Comparison of ENCODE assay signal across 9 cellular contexts in genomic region chr7:44325181-44325671, GRCh38. TPM values are rescaled to one million over a fixed set of nuclear protein-coding genes. Genes with fewer than 3 reads are reported as not detected.
DNase-seq lines count a peak whose midpoint lies in the region; ATAC-seq and TF ChIP-seq lines count a peak whose summit lies in the region.
"Had no signal": no experiment of that assay in that cellular context is flagged by ENCODE, and none has a peak within 500 bp of the region (broad histone marks: within the 10 kb centered on the region; RNA-seq: fewer than 3 reads in every experiment).

CAMK2B (minus strand) TSS chr7:44325594; CDS start chr7:44325421, 173 bp downstream.

- H3K27ac ChIP-seq in hepatocyte, result no peak within 1 kb of the TSS
- no peak within 1 kb of the TSS for H3K27ac ChIP-seq in PC-9

- ATAC-seq in activated T-cell treated with anti-CD3 and anti-CD28 coated beads, Interleukin-2, amount 50 U/mL, for 72 hours (replicated peaks in 1 of 2), result peak; percentile 63 to 69
- ATAC-seq in stimulated activated memory B cell treated with anti-CD40 and anti-IgM and Interleukin-4, amounts not matched to agents 10 μg/mL and 1 μg/mL and 100 μg/mL, for 72 hours, result peak; percentile 34
- no peak for ATAC-seq in HG02885 (IDR thresholded peaks at IDR 0.05; ENCODE audit: poor library complexity, unreplicated experiment)

- no peaks in the 10 kb centered on the region for H3K4me1 ChIP-seq in hepatocyte (ENCODE audit: insufficient read depth)
- H3K4me1 ChIP-seq in PC-9 (replicated peaks; ENCODE audit: insufficient read depth), result no peaks in the 10 kb centered on the region

- H4K20me1 ChIP-seq in hepatocyte (ENCODE audit: insufficient read depth, poor library complexity, severe bottlenecking) (no peaks in the 10 kb centered on the region), PC-9 (ENCODE audit: insufficient read depth) (no peaks in the 10 kb centered on the region)

- TF ChIP-seq CTCF in hepatocyte (IDR thresholded peaks at IDR 0.05; ENCODE audit: poor library complexity) (no peak), PC-9 (conservative IDR thresholded peaks at IDR 0.05) (no peak)

- peaks cover 11% of the 10 kb centered on the region for H3K4me1 Mint-ChIP-seq in activated T-cell treated with anti-CD3 and anti-CD28 coated beads, Interleukin-2, amount 50 U/mL, for 72 hours (ENCODE audit: low read depth)
- peaks cover 24% of the 10 kb centered on the region for H3K4me1 Mint-ChIP-seq in stimulated activated memory B cell treated with anti-CD40 and anti-IgM and Interleukin-4, amounts not matched to agents 10 μg/mL and 1 μg/mL and 100 μg/mL, for 72 hours

- H3K27me3 Mint-ChIP-seq in activated T-cell treated with anti-CD3 and anti-CD28 coated beads, Interleukin-2, amount 50 U/mL, for 72 hours (ENCODE audit: low read depth), result peaks cover 40% of the 10 kb centered on the region
- peaks cover 47% of the 10 kb centered on the region for H3K27me3 Mint-ChIP-seq in stimulated activated memory B cell treated with anti-CD40 and anti-IgM and Interleukin-4, amounts not matched to agents 10 μg/mL and 1 μg/mL and 100 μg/mL, for 72 hours

- H3K4me3 Mint-ChIP-seq in activated T-cell treated with anti-CD3 and anti-CD28 coated beads, Interleukin-2, amount 50 U/mL, for 72 hours, result peak within 1 kb of the TSS; percentile 67 to 90
- peak within 1 kb of the TSS; percentile 79 for H3K4me3 Mint-ChIP-seq in stimulated activated memory B cell treated with anti-CD40 and anti-IgM and Interleukin-4, amounts not matched to agents 10 μg/mL and 1 μg/mL and 100 μg/mL, for 72 hours

- peaks cover 3 to 4% of the 10 kb centered on the region in 2 donors for H3K9me3 Mint-ChIP-seq in activated T-cell treated with anti-CD3 and anti-CD28 coated beads, Interleukin-2, amount 50 U/mL, for 72 hours
- peaks cover 4% of the 10 kb centered on the region for H3K9me3 Mint-ChIP-seq in stimulated activated memory B cell treated with anti-CD40 and anti-IgM and Interleukin-4, amounts not matched to agents 10 μg/mL and 1 μg/mL and 100 μg/mL, for 72 hours

- BruUV-seq in PC-9 (replicated peaks; lab: Mats Ljungman, UMichigan), result no TSS peak

- H2AFZ ChIP-seq in hepatocyte, result no peak within 1 kb of the TSS
- no peak within 1 kb of the TSS for H2AFZ ChIP-seq in PC-9

- H3K27me3 ChIP-seq in hepatocyte, result peaks cover 46% of the 10 kb centered on the region
- peaks cover 34% of the 10 kb centered on the region for H3K27me3 ChIP-seq in PC-9 (ENCODE audit: insufficient read depth, low read depth)

- H3K9me2 ChIP-seq in hepatocyte (replicated peaks; ENCODE audit: insufficient read depth), result no peaks in the 10 kb centered on the region
- no peaks in the 10 kb centered on the region for H3K9me2 ChIP-seq in PC-9 (ENCODE audit: insufficient read depth)

- WGBS in hepatocyte (ENCODE audit: low lambda C conversion rate, missing lambda C conversion rate), result 1% methylated on average over 39 of the region's 89 CpGs

- H3K36me3 ChIP-seq in hepatocyte (replicated peaks; ENCODE audit: insufficient read depth, low read depth) (no peaks in the 10 kb centered on the region), PC-9 (ENCODE audit: low read depth) (no peaks in the 10 kb centered on the region)

- H3K79me2 ChIP-seq in hepatocyte (no peaks in the 10 kb centered on the region), PC-9 (ENCODE audit: low read depth) (no peaks in the 10 kb centered on the region)

- CTCF ChIA-PET in PC-9 (lab: Charles Lee), result no interaction called here

- no peak within 1 kb of the TSS for H3K27ac Mint-ChIP-seq in activated T-cell treated with anti-CD3 and anti-CD28 coated beads, Interleukin-2, amount 50 U/mL, for 72 hours
- peak within 1 kb of the TSS; percentile 20 for H3K27ac Mint-ChIP-seq in stimulated activated memory B cell treated with anti-CD40 and anti-IgM and Interleukin-4, amounts not matched to agents 10 μg/mL and 1 μg/mL and 100 μg/mL, for 72 hours
- H3K27ac Mint-ChIP-seq: CD4-positive, CD25-positive, alpha-beta regulatory T cell had no signal

- H3K36me3 Mint-ChIP-seq in activated T-cell treated with anti-CD3 and anti-CD28 coated beads, Interleukin-2, amount 50 U/mL, for 72 hours (ENCODE audit: insufficient read depth in 2 of 2), result peaks cover 2 to 3% of the 10 kb centered on the region in 2 donors
- H3K36me3 Mint-ChIP-seq in stimulated activated memory B cell treated with anti-CD40 and anti-IgM and Interleukin-4, amounts not matched to agents 10 μg/mL and 1 μg/mL and 100 μg/mL, for 72 hours, result no peaks in the 10 kb centered on the region
- H3K36me3 Mint-ChIP-seq: CD4-positive, CD25-positive, alpha-beta regulatory T cell had no signal

- DNase-seq in NCI-H748 (lab: John Stamatoyannopoulos, UW; ENCODE audit: unreplicated experiment), result peak; percentile 64
- no peak for DNase-seq in NCI-H748 treated with DMSO at 0.1 percent for 48 hours (lab: John Stamatoyannopoulos, UW)
- no peak for DNase-seq in activated T-cell treated with anti-CD3 and anti-CD28 coated beads, Interleukin-2, amount 50 U/mL, for 72 hours
- DNase-seq in hepatocyte (ENCODE audit: low spot score), result no peak
- no peak for DNase-seq in HK-2 (ENCODE audit: unreplicated experiment)
- DNase-seq in PC-9, result no peak
- DNase-seq: CD4-positive, CD25-positive, alpha-beta regulatory T cell had no signal

- no peaks in the 10 kb centered on the region for H3K9me3 ChIP-seq in hepatocyte (ENCODE audit: low read depth)
- no peaks in the 10 kb centered on the region for H3K9me3 ChIP-seq in PC-9 (ENCODE audit: insufficient read depth, low read depth)

- H3F3A ChIP-seq in PC-9 (ENCODE audit: insufficient read depth, low read depth), result no peaks in the 10 kb centered on the region

- H3K4me2 ChIP-seq in hepatocyte (peak within 1 kb of the TSS; percentile 75), PC-9 (no peak within 1 kb of the TSS)

- intact Hi-C loops in PC-9 (cut with micrococcal nuclease; ENCODE audit: unreplicated experiment), result no loop called here

- no peak within 1 kb of the TSS for H3K4me3 ChIP-seq in hepatocyte
- no peak within 1 kb of the TSS for H3K4me3 ChIP-seq in PC-9

- POLR2A ChIA-PET in PC-9 (lab: Charles Lee; ENCODE audit: unreplicated experiment), result no interaction called here

RNA-seq across cellular contexts. Expression of gene CAMK2B, which starts in this region (rescaled TPM):
- 1 to 10 TPM in 1 of 2 donors, under 1 TPM in 1; 0.86 to 1.4 TPM for total RNA-seq in activated T-cell treated with anti-CD3 and anti-CD28 coated beads, Interleukin-2, amount 50 U/mL, for 72 hours
- 0.37 TPM in 1 of 2 replicates, not detected in the other for total RNA-seq in hepatocyte
- 1.7 TPM in 1 of 2 replicates, not detected in the other for polyA plus RNA-seq in hepatocyte
- 0.13 and 0.15 TPM in 2 replicates for total RNA-seq in PC-9 (2021)
- total RNA-seq: CD4-positive, CD25-positive, alpha-beta regulatory T cell had no signal
- polyA plus RNA-seq: CD4-positive, CD25-positive, alpha-beta regulatory T cell had no signal
